29 cellular contexts compared by ENCODE assay signal in the genomic region with DNA sequence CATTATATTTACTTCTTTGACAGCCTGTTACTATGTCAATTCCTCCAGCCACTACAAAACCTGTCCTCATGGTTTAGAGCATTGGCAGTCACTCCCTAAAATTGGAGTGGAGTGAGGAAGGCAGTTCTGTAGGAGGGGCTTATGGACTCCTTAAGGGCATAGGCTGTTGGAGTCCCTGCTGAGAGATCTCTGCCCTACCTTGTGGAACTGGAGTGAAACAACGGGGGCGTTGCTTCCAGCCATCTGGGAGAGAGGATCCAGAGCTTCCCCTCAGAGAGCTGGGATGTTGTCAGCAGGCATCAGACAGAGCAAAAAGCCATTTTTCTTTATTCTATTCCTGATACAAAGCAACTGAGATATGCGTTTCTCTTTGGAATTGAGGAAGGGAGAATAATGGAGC.
DNase-seq lines count a peak whose midpoint lies in the region; ATAC-seq and TF ChIP-seq lines count a peak whose summit lies in the region.
"Had no signal": no experiment of that assay in that cellular context is flagged by ENCODE, and none has a peak within 500 bp of the region (broad histone marks: within the 10 kb centered on the region; RNA-seq: fewer than 3 reads in every experiment).

No MANE protein-coding gene starts in this region.

- no peak overlapping the region for H3K9ac ChIP-seq in neural progenitor cell

- no peak overlapping the region for H3K4me3 ChIP-seq in neural progenitor cell
- H3K4me3 ChIP-seq: A549, SK-N-MC had no signal

- no peak for ATAC-seq in HG03095 (IDR thresholded peaks at IDR 0.05; ENCODE audit: unreplicated experiment)
- ATAC-seq: A549; activated naive CD8-positive, alpha-beta T cell treated with anti-CD3 and anti-CD28 coated beads, Interleukin-2, amount 50 U/mL, for 24 hours; HCT116; sciatic nerve; stimulated activated effector memory CD8-positive, alpha-beta T cell treated with anti-CD3 and anti-CD28 coated beads, Interleukin-12 subunit alpha, Interleukin-12 subunit beta, amount 100 ng/mL, for 72 hours had no signal

- H3K27me3 Mint-ChIP-seq in neural progenitor cell (ENCODE audit: insufficient read depth, low read depth) = no peaks in the 10 kb centered on the region
- H3K27me3 Mint-ChIP-seq: activated CD4-positive, alpha-beta T cell treated with anti-CD3 and anti-CD28 coated beads, Interleukin-2, amount 10 ng/mL, durations not matched to agents 24 days and 14 days; central memory CD8-positive, alpha-beta T cell; progenitor cell of endocrine pancreas had no signal

- no peak for TF ChIP-seq CTCF in neural progenitor cell (IDR thresholded peaks at IDR 0.05)

- H3K27ac ChIP-seq in cingulate gyrus (ENCODE audit: low read depth, low read length) (peak overlapping the region; percentile 29), neural progenitor cell (no peak overlapping the region)
- H3K27ac ChIP-seq: A549, HL-60, SK-N-MC had no signal

- H3K27ac Mint-ChIP-seq in neural progenitor cell = no peak overlapping the region
- H3K27ac Mint-ChIP-seq: activated CD4-positive, alpha-beta T cell treated with anti-CD3 and anti-CD28 coated beads, Interleukin-2, amount 10 ng/mL, durations not matched to agents 24 days and 14 days; activated naive CD8-positive, alpha-beta T cell treated with anti-CD3 and anti-CD28 coated beads, Interleukin-2, amount 50 U/mL, for 24 hours; progenitor cell of endocrine pancreas; stimulated activated effector memory CD8-positive, alpha-beta T cell treated with anti-CD3 and anti-CD28 coated beads, Interleukin-12 subunit alpha, Interleukin-12 subunit beta, amount 100 ng/mL, for 72 hours had no signal

- H4K20me1 ChIP-seq in neural progenitor cell (ENCODE audit: low read depth) = no peaks in the 10 kb centered on the region

- DNase-seq in NCI-H524 (lab: John Stamatoyannopoulos, UW) = peak; percentile 26 to 72
- DNase-seq in NCI-H524 treated with DMSO at 0.1 percent for 48 hours (lab: John Stamatoyannopoulos, UW) = no peak
- DNase-seq in NCI-H2227 (lab: John Stamatoyannopoulos, UW; ENCODE audit: unreplicated experiment) = peak; percentile 39
- peak; percentile 45 for DNase-seq in neural progenitor cell (ENCODE audit: low spot score)
- DNase-seq in GF-D8 (lab: John Stamatoyannopoulos, UW) = no peak
- no peak for DNase-seq in pons (ENCODE audit: low spot score)
- DNase-seq: activated CD4-positive, alpha-beta T cell treated with anti-CD3 and anti-CD28 coated beads, Interleukin-2, amount 10 ng/mL, durations not matched to agents 24 days and 14 days; activated gamma-delta T cell; activated naive CD8-positive, alpha-beta T cell treated with anti-CD3 and anti-CD28 coated beads, Interleukin-2, amount 50 U/mL, for 24 hours; activated T-cell treated with anti-CD3 and anti-CD28 coated beads, Interleukin-2, amount 50 U/mL, for 1 hour; CD8-positive, alpha-beta memory T cell; DMS153; Karpas-422; mammary epithelial cell; NCI-H1436 treated with DMSO at 0.1 percent for 48 hours; OCI-M1; stimulated activated CD4-positive, alpha-beta T cell treated with anti-CD3 and anti-CD28 coated beads, Interleukin-4, amount 100 ng/mL, for 24 hours; trophoblast cell had no signal

- H3K4me1 ChIP-seq in neural progenitor cell = peaks cover 3% of the 10 kb centered on the region
- H3K4me1 ChIP-seq: A549 had no signal

- no peaks in the 10 kb centered on the region for H3K36me3 Mint-ChIP-seq in neural progenitor cell
- H3K36me3 Mint-ChIP-seq: stimulated activated effector memory CD8-positive, alpha-beta T cell treated with anti-CD3 and anti-CD28 coated beads, Interleukin-12 subunit alpha, Interleukin-12 subunit beta, amount 100 ng/mL, for 72 hours had no signal

- no peak overlapping the region for H3K4me2 ChIP-seq in neural progenitor cell
- H3K4me2 ChIP-seq: A549 had no signal

- no peak overlapping the region for H3K4me3 Mint-ChIP-seq in neural progenitor cell
- H3K4me3 Mint-ChIP-seq: activated CD4-positive, alpha-beta T cell treated with anti-CD3 and anti-CD28 coated beads, Interleukin-2, amount 10 ng/mL, durations not matched to agents 24 days and 14 days; activated naive CD8-positive, alpha-beta T cell treated with anti-CD3 and anti-CD28 coated beads, Interleukin-2, amount 50 U/mL, for 24 hours; CD8-positive, alpha-beta memory T cell; central memory CD8-positive, alpha-beta T cell; neural crest cell; stimulated activated effector memory CD8-positive, alpha-beta T cell treated with anti-CD3 and anti-CD28 coated beads, Interleukin-12 subunit alpha, Interleukin-12 subunit beta, amount 100 ng/mL, for 72 hours had no signal

- no peaks in the 10 kb centered on the region for H3K36me3 ChIP-seq in neural progenitor cell

- no peak overlapping the region for H2AFZ ChIP-seq in neural progenitor cell (replicated peaks)

- H3K27me3 ChIP-seq in neural progenitor cell = no peaks in the 10 kb centered on the region

- no peaks in the 10 kb centered on the region for H3K9me3 ChIP-seq in neural progenitor cell (ENCODE audit: low read depth)
- H3K9me3 ChIP-seq: A549 had no signal

- no peaks in the 10 kb centered on the region for H3K9me3 Mint-ChIP-seq in neural progenitor cell
- H3K9me3 Mint-ChIP-seq: activated CD4-positive, alpha-beta T cell treated with anti-CD3 and anti-CD28 coated beads, Interleukin-2, amount 10 ng/mL, durations not matched to agents 24 days and 14 days; activated naive CD8-positive, alpha-beta T cell treated with anti-CD3 and anti-CD28 coated beads, Interleukin-2, amount 50 U/mL, for 24 hours; CD8-positive, alpha-beta memory T cell; central memory CD8-positive, alpha-beta T cell; neural crest cell had no signal

- no peaks in the 10 kb centered on the region for H3K79me2 ChIP-seq in neural progenitor cell (ENCODE audit: low read depth)

- H3F3A ChIP-seq in neural progenitor cell (ENCODE audit: low read depth) = no peaks in the 10 kb centered on the region

- peaks cover 6% of the 10 kb centered on the region for H3K4me1 Mint-ChIP-seq in neural progenitor cell
- H3K4me1 Mint-ChIP-seq: activated CD4-positive, alpha-beta T cell treated with anti-CD3 and anti-CD28 coated beads, Interleukin-2, amount 10 ng/mL, durations not matched to agents 24 days and 14 days; central memory CD8-positive, alpha-beta T cell; neural crest cell; stimulated activated effector memory CD8-positive, alpha-beta T cell treated with anti-CD3 and anti-CD28 coated beads, Interleukin-12 subunit alpha, Interleukin-12 subunit beta, amount 100 ng/mL, for 72 hours had no signal

Comparison
In these comparisons a context has a peak if more than half of its experiments do, and no peak if none do; other contexts are left out.
1. DNase-seq: peak in NCI-H524 (2 of 2), NCI-H2227 (single experiment) and neural progenitor cell (single experiment); none in NCI-H524 treated with DMSO at 0.1 percent for 48 hours (single experiment), GF-D8 (single experiment) and pons (single experiment).